In genomic region chr16:88833086-88833485, GRCh38 we compare ENCODE assay signal across 12 cellular contexts. TPM values are rescaled to one million over a fixed set of nuclear protein-coding genes. Genes with fewer than 3 reads are reported as not detected.
"Had no signal": no experiment of that assay in that cellular context is flagged by ENCODE, and none has a peak within 500 bp of the region (broad histone marks: within the 10 kb centered on the region; RNA-seq: fewer than 3 reads in every experiment).

No MANE protein-coding gene starts in this region.

- H3K9me3 ChIP-seq: HAP-1 had no signal

- H3K27ac Mint-ChIP-seq: HFFc6, IgD-negative memory B cell had no signal

- H3K36me3 ChIP-seq: HAP-1 had no signal

- ATAC-seq: HCT116 had no signal

- H3K9ac ChIP-seq: GM23248 had no signal

- H3K4me1 Mint-ChIP-seq: IgD-negative memory B cell had no signal

- H3K36me3 Mint-ChIP-seq: IgD-negative memory B cell had no signal

- H3K4me1 ChIP-seq: HAP-1 had no signal

- H3K9me3 Mint-ChIP-seq: HFFc6, IgD-negative memory B cell had no signal

- DNase-seq: GM23248, GOT3, H7, HFFc6, KBM-7 had no signal

- H3K4me3 ChIP-seq: GM23248, HAP-1 had no signal

- H3K27ac ChIP-seq: GM23248, HL-60 had no signal

- H3K4me3 Mint-ChIP-seq: HFFc6, IgD-negative memory B cell had no signal

RNA-seq across cellular contexts. Expression of gene PABPN1L, which starts 33.4 kb away (rescaled TPM):
- total RNA-seq: GM23248, H4, H7, HepG2, HFFc6, HT1080 had no signal
